In the genomic region with DNA sequence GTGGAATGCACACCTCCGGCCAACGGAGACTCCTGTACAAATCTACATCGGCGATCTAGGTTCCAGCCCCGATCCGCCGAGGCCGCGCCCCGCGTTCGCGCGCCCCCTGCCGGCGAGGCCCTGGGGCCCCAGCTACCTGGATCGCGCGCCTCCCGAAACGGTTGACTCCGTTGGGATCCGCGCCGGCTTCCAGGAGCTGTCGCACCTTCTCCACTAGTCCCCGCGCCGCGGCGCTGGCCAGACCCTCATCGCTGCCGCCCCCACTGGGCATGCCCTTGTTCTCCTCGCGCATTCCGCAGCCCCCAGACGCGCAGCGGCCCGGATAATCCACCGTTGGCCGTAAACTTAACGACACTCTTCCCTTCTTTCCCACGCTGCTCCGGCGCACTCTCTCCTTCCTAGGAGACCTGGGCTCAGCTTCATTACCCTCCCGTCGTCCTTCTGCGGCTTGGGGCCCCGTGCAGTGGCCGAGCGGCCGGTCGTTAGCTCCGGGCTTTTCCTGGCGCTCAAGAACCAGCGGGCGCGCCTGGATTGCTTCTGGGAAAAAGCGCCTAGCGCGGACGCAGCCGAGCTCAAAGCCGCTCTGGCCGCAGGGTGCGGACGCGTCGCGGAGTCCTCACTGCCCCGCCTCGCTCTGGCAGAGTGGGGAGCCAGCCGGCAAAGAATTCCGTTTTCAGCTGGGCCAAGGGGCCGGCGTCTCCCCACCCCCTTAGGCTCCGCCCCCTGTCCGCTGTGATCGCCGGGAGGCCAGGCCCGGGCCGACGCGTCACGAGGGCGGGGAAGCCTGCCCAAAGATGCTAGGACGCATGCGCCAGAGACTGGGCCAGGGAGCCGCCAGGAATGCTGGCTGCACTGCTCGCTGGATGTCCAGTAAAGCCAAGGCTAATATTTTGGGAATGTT, we compare ENCODE assay signal across 8 cellular contexts. TPM values are rescaled to one million over a fixed set of nuclear protein-coding genes. Genes with fewer than 3 reads are reported as not detected.
DNase-seq lines count a peak whose midpoint lies in the region; ATAC-seq, FAIRE-seq and TF ChIP-seq lines count a peak whose summit lies in the region.

TSS of gene CDKN2B (minus strand) at position 644 of the 901 bp plus-strand sequence. CDS start at position 292, 352 bp downstream.

- peak; percentile 96 for FAIRE-seq in A204.1 (lab: Jason Lieb, UNC)

- peak; percentile 74 for TF ChIP-seq CTCF in lung (IDR thresholded peaks at IDR 0.05; ENCODE audit: control extremely low read depth, extremely low read depth)

- no peaks in the 10 kb centered on the region for H3K9me3 ChIP-seq in effector memory CD4-positive, alpha-beta T cell (ENCODE audit: control insufficient read depth, low read length)
- H3K9me3 ChIP-seq in lung (ENCODE audit: control insufficient read depth in 2 of 2, insufficient read depth in 1 of 2, low read length in 1 of 2), result peaks cover 0 to 5% of the 10 kb centered on the region in 2 donors

- ATAC-seq in GM18861 (IDR thresholded peaks at IDR 0.05; ENCODE audit: unreplicated experiment), result peak; percentile 61
- peak; percentile 82 for ATAC-seq in HG03064 (IDR thresholded peaks at IDR 0.05; ENCODE audit: low read depth, unreplicated experiment)
- ATAC-seq in lung (ENCODE audit: insufficient read depth, low FRiP score), result peak; percentile 99

- peaks cover 25% of the 10 kb centered on the region for H3K4me1 ChIP-seq in effector memory CD4-positive, alpha-beta T cell (ENCODE audit: control insufficient read depth, insufficient read depth, low read length, poor library complexity, severe bottlenecking)
- peaks cover 0 to 4% of the 10 kb centered on the region in 2 donors for H3K4me1 ChIP-seq in lung (ENCODE audit: control insufficient read depth in 2 of 2, insufficient read depth in 2 of 2, low read length in 2 of 2)

- WGBS in lung, 2 donors, result 1% methylated on average over 82 to 91 of the region's 91 CpGs

- no peaks in the 10 kb centered on the region for H3K36me3 ChIP-seq in effector memory CD4-positive, alpha-beta T cell (ENCODE audit: control insufficient read depth, insufficient read depth, low read length)
- peaks cover 0 to 6% of the 10 kb centered on the region in 2 donors for H3K36me3 ChIP-seq in lung (ENCODE audit: control insufficient read depth in 2 of 2, insufficient read depth in 2 of 2, low read length in 2 of 2)

- peak within 1 kb of the TSS; percentile 8 for H3K27ac ChIP-seq in effector memory CD4-positive, alpha-beta T cell (ENCODE audit: insufficient read depth, low read length, poor library complexity, severe bottlenecking)
- H3K27ac ChIP-seq in lung (ENCODE audit: low read depth in 1 of 2, low read length in 1 of 2), result peak within 1 kb of the TSS; percentile 47 to 98

- H3K4me3 ChIP-seq in effector memory CD4-positive, alpha-beta T cell (ENCODE audit: insufficient read depth, low read depth, low read length, poor library complexity, severe bottlenecking), result peak within 1 kb of the TSS; percentile 72
- H3K4me3 ChIP-seq in lung, result peak within 1 kb of the TSS; percentile 67

- H3K27me3 ChIP-seq in effector memory CD4-positive, alpha-beta T cell (replicated peaks; ENCODE audit: control insufficient read depth, insufficient read depth, low read length, poor library complexity, severe bottlenecking), result peaks cover 50% of the 10 kb centered on the region
- H3K27me3 ChIP-seq in lung (ENCODE audit: control insufficient read depth, insufficient read depth), result no peaks in the 10 kb centered on the region

- DNase-seq in NCI-H2227 (lab: John Stamatoyannopoulos, UW; ENCODE audit: unreplicated experiment), result peak; percentile 97
- peak; percentile 48 for DNase-seq in activated CD4-positive, alpha-beta T cell treated with anti-CD3 and anti-CD28 coated beads, Interleukin-2, amount 50 U/mL, for 4 hours
- DNase-seq in effector memory CD4-positive, alpha-beta T cell, result peak; percentile 37 to 69 (median 63)
- peak; percentile 96 for DNase-seq in lung (ENCODE audit: low spot score)
- DNase-seq in stimulated activated CD4-positive, alpha-beta T cell treated with anti-CD3 and anti-CD28 coated beads, TNF-alpha, amount 100 ng/mL, for 48 hours (ENCODE audit: low read depth in 3 of 3), result peak; percentile 46 to 70 (median 54)

RNA-seq across cellular contexts. Expression of gene CDKN2B, which starts in this region (rescaled TPM):
- total RNA-seq in lung, result 10 to 100 TPM in 1 of 2 donors, 1 to 10 TPM in 1; 5.5 to 16.1 TPM
- 10 to 100 TPM in 1 of 2 donors, 1 to 10 TPM in 1; 9.3 to 13.1 TPM for polyA plus RNA-seq in lung

Comparison
In these comparisons a context has a peak if more than half of its experiments do, and no peak if none do; other contexts are left out.
1. Peak in every context shown above with its lines: DNase-seq, ATAC-seq, H3K4me3 ChIP-seq and H3K27ac ChIP-seq.